1 cellular context compared by ENCODE assay signal in genomic region chr19:3785938-3786824, GRCh38.
TF ChIP-seq lines count a peak whose summit lies in the region.

TSS of gene MATK (minus strand) at chr19:3786381. CDS start at chr19:3785135, 1,246 bp downstream.

TF ChIP-seq in HepG2, 621 proteins besides CTCF, POLR2A, EP300 and RAD21 (continued from another document):
- TF ChIP-seq CENPX (CRISPR knock-in tag; IDR thresholded peaks at IDR 0.05) (no peak), ZNF34 (CRISPR knock-in tag; IDR thresholded peaks at IDR 0.05; ENCODE audit: borderline replicate concordance) (no peak), SIX1 (CRISPR knock-in tag; IDR thresholded peaks at IDR 0.05; ENCODE audit: borderline replicate concordance) (no peak), SCMH1 (CRISPR knock-in tag; IDR thresholded peaks at IDR 0.05; ENCODE audit: borderline replicate concordance) (no peak), NKX3-1 (CRISPR knock-in tag; IDR thresholded peaks at IDR 0.05) (no peak), ZBTB7A (CRISPR knock-in tag; IDR thresholded peaks at IDR 0.05) (no peak), ETV6 (CRISPR knock-in tag; conservative IDR thresholded peaks at IDR 0.05) (no peak), E2F2 (CRISPR knock-in tag; IDR thresholded peaks at IDR 0.05; ENCODE audit: borderline replicate concordance) (no peak), FOXK1 (CRISPR knock-in tag; IDR thresholded peaks at IDR 0.05; ENCODE audit: borderline replicate concordance, low read depth) (no peak), ZGPAT (CRISPR knock-in tag; IDR thresholded peaks at IDR 0.05) (no peak), ZNF598 (CRISPR knock-in tag; IDR thresholded peaks at IDR 0.05; ENCODE audit: borderline replicate concordance) (no peak), ZNF484 (CRISPR knock-in tag; IDR thresholded peaks at IDR 0.05; ENCODE audit: borderline replicate concordance, low read depth) (no peak), ZNF652 (CRISPR knock-in tag; IDR thresholded peaks at IDR 0.05; ENCODE audit: borderline replicate concordance, low read depth) (no peak), ATF1 (CRISPR knock-in tag; IDR thresholded peaks at IDR 0.05) (no peak), ZNF703 (CRISPR knock-in tag; IDR thresholded peaks at IDR 0.05; ENCODE audit: borderline replicate concordance) (no peak), CBX5 (CRISPR knock-in tag; IDR thresholded peaks at IDR 0.05; ENCODE audit: borderline replicate concordance) (no peak), BCLAF1 (IDR thresholded peaks at IDR 0.05) (no peak)
